Comparison of ENCODE assay signal across 8 cellular contexts in the genomic region with DNA sequence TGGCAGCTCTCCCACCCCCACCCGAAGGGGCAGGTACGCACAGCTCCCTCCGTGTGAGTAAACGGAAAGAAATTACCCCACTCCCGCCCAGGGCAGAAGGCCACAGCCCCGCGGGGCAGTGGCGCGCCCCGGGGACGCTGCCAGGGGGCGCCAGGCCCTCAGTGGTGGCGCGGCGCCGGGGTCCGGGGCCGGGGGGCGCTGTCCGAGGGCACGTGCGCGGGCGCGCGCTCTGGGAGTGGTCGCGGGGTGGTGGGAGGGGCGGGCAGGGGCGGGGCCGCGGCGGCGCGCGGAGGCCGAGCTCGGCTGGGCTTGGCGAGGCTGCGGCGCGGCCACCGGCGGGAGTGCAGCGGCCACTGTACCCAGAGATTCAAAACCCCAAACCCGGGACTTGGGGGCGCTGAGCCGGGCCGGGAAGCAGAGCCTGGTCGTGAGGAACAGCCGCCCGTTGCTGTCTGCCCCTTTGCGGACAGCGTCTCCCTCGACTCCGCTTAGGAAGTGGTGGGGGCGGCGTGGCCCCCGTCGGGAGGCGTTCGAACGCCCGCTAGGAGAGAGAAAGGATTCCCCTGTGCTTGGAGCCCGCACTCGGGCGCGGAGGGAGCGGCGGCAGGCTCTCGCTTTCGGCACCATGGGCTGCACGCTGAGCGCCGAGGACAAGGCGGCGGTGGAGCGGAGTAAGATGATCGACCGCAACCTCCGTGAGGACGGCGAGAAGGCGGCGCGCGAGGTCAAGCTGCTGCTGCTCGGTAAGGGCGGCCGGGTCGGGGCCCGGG. TPM values are rescaled to one million over a fixed set of nuclear protein-coding genes. Genes with fewer than 3 reads are reported as not detected.
A peak's percentile ranks its signal among the peaks of the same experiment; 100 is the strongest.
DNase-seq lines count a peak whose midpoint lies in the region; ATAC-seq and TF ChIP-seq lines count a peak whose summit lies in the region.

GNAI1 (plus strand) TSS at position 296 of the 770 bp plus-strand sequence; CDS start at position 626, 330 bp downstream.

- H3K27ac ChIP-seq in ascending aorta (peak within 1 kb of the TSS; percentile 85 to 93), parathyroid adenoma (peak within 1 kb of the TSS; percentile 85)

- H3K36me3 ChIP-seq in ascending aorta (no peaks in the 10 kb centered on the region), parathyroid adenoma (ENCODE audit: control insufficient read depth, insufficient read depth, low read length) (no peaks in the 10 kb centered on the region)

- peak within 1 kb of the TSS; percentile 93 for H3K4me2 ChIP-seq in parathyroid adenoma (ENCODE audit: low read length)

- peaks cover 0 to 24% of the 10 kb centered on the region in 2 donors for H3K4me1 ChIP-seq in ascending aorta
- H3K4me1 ChIP-seq in parathyroid adenoma: no peaks in the 10 kb centered on the region

- peak; percentile 57 for ATAC-seq in HG03432 (IDR thresholded peaks at IDR 0.05; ENCODE audit: unreplicated experiment)
- peak; percentile 93 for ATAC-seq in left ventricle myocardium superior
- ATAC-seq in HG03565 (IDR thresholded peaks at IDR 0.05; ENCODE audit: unreplicated experiment): no peak

- no peaks in the 10 kb centered on the region for H3K27me3 ChIP-seq in ascending aorta
- H3K27me3 ChIP-seq in parathyroid adenoma (ENCODE audit: control insufficient read depth, insufficient read depth, low read length): no peaks in the 10 kb centered on the region

- DNase-seq in NCI-H82 (lab: John Stamatoyannopoulos, UW) (peak; percentile 84), NCI-H82 treated with DMSO at 0.1 percent for 48 hours (lab: John Stamatoyannopoulos, UW; ENCODE audit: unreplicated experiment) (no peak), ascending aorta (ENCODE audit: low spot score in 2 of 2) (peak; percentile 26 to 87), left ventricle myocardium superior (peak; percentile 81)

- H3K9me3 ChIP-seq in ascending aorta (no peaks in the 10 kb centered on the region), parathyroid adenoma (ENCODE audit: control insufficient read depth, low read length) (no peaks in the 10 kb centered on the region)

- peak; percentile 8 to 33 (median 25) for TF ChIP-seq CTCF in ascending aorta (IDR thresholded peaks at IDR 0.05)
- TF ChIP-seq CTCF in parathyroid adenoma (IDR thresholded peaks at IDR 0.05): peak; percentile 31

- H2AFZ ChIP-seq in parathyroid adenoma: peak within 1 kb of the TSS; percentile 99

- peak within 1 kb of the TSS; percentile 65 for H3K9ac ChIP-seq in parathyroid adenoma

- H3K79me2 ChIP-seq in parathyroid adenoma: peaks cover 15% of the 10 kb centered on the region

- H3K4me3 ChIP-seq in ascending aorta: peak within 1 kb of the TSS; percentile 64 to 92
- peak within 1 kb of the TSS; percentile 74 for H3K4me3 ChIP-seq in parathyroid adenoma (ENCODE audit: low read depth, low read length)

- intact Hi-C loops in ascending aorta (cut with DNase I) (loop anchor here (5.0 to 10.0 kb wide), 2 partner anchors 258 to 680 kb away; partner anchors contain the start of gene MAGI2), left ventricle myocardium superior (cut with micrococcal nuclease) (loop anchor here (10.0 kb wide), 1 partner anchor 140 kb away; no protein-coding TSS in a partner anchor)

TF ChIP-seq in PFSK-1, 5 proteins besides CTCF, POLR2A, EP300 and RAD21:
- TF ChIP-seq REST (IDR thresholded peaks at IDR 0.05; ENCODE audit: insufficient read depth in 1 of 2, low read depth in 2 of 2, low read length in 2 of 2) (no peak), FOXP2 (optimal IDR thresholded peaks at IDR 0.05; ENCODE audit: borderline replicate concordance, extremely low read depth, extremely low read length, insufficient read depth) (peak; percentile 59)

RNA-seq across cellular contexts. Expression of gene GNAI1, which starts in this region (rescaled TPM):
- 7.1 TPM for polyA plus RNA-seq in PFSK-1 (2012; ENCODE audit: insufficient read length, low read depth)
- total RNA-seq in ascending aorta (8.7 TPM), left ventricle myocardium superior (13.7 TPM)
